27 cellular contexts compared by ENCODE assay signal in the genomic region with DNA sequence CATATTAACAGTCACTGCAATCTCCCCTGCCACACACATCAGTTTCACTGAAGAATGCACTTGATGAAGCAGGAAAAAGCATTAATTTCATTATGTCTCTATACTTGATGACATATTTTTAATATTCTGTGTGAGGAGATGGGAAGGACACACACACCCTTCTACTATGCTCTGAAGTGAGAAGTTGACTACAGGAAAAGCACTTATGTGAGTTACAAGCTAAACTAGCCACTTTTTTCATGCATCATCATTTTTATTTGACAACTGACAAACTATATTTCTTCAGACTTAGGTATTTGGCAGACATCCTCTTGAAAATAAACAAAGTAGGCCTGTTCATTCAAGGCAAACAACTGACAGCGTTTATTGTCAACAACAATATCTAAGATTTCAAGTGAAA.
"Had no signal": no experiment of that assay in that cellular context is flagged by ENCODE, and none has a peak within 500 bp of the region (broad histone marks: within the 10 kb centered on the region; RNA-seq: fewer than 3 reads in every experiment).

No MANE protein-coding gene starts in this region.

- FAIRE-seq: bronchial epithelial cell had no signal

- ATAC-seq: activated CD4-positive, CD25-positive, alpha-beta regulatory T cell treated with anti-CD3 and anti-CD28 coated beads, Interleukin-2, amount 50 U/mL, for 24 hours; activated CD8-positive, alpha-beta T cell treated with anti-CD3 and anti-CD28 coated beads for 36 hours; activated naive CD4-positive, alpha-beta T cell treated with anti-CD3 and anti-CD28 coated beads, Interleukin-2, amount 50 U/mL, for 72 hours; effector memory CD8-positive, alpha-beta T cell; gastroesophageal sphincter; heart right ventricle; T-helper 17 cell had no signal

- H3K4me3 ChIP-seq: coronary artery, esophagus squamous epithelium, gastroesophageal sphincter, heart right ventricle had no signal

- H3K27ac ChIP-seq: brain microvascular endothelial cell, coronary artery, esophagus squamous epithelium, gastroesophageal sphincter, heart right ventricle, WERI-Rb-1 had no signal

- H3K36me3 ChIP-seq: brain microvascular endothelial cell, esophagus squamous epithelium, gastroesophageal sphincter, heart right ventricle, WERI-Rb-1 had no signal

- H3K27me3 ChIP-seq: brain microvascular endothelial cell, esophagus squamous epithelium, gastroesophageal sphincter, heart right ventricle had no signal

- DNase-seq: activated B cell treated with CpG ODN at 0.5 μM for 24 hours; activated CD4-positive, alpha-beta T cell treated with anti-CD3 and anti-CD28 coated beads for 48 hours; activated CD4-positive, alpha-beta T cell treated with anti-CD3 and anti-CD28 coated beads, Interleukin-2, amount 50 U/mL, for 1 hour; activated CD4-positive, alpha-beta T cell treated with anti-CD3 and anti-CD28 coated beads, Interleukin-2, amount 50 U/mL, for 48 hours; activated CD8-positive, alpha-beta memory T cell treated with anti-CD3 and anti-CD28 coated beads for 24 hours; activated CD8-positive, alpha-beta T cell treated with anti-CD3 and anti-CD28 coated beads for 36 hours; activated effector memory CD4-positive, alpha-beta T cell treated with anti-CD3 and anti-CD28 coated beads, Interleukin-2, amount 50 U/mL, for 16 hours; activated naive CD4-positive, alpha-beta T cell treated with anti-CD3 and anti-CD28 coated beads for 36 hours; activated naive CD8-positive, alpha-beta T cell treated with anti-CD3 and anti-CD28 coated beads, Interleukin-2, amount 10 ng/mL, durations not matched to agents 7 days and 5 days; activated T-cell treated with anti-CD3 and anti-CD28 coated beads, Interleukin-2, amount 50 U/mL, for 48 hours; amniotic stem cell; anterior cingulate cortex; brain microvascular endothelial cell; dermis blood vessel endothelial cell; effector CD4-positive, alpha-beta T cell; effector memory CD8-positive, alpha-beta T cell; esophagus squamous epithelium; heart right ventricle; T-helper 1 cell; T-helper 17 cell; T1000; WERI-Rb-1 had no signal
